17 cellular contexts compared by ENCODE assay signal in genomic region chr20:53937330-53937729, GRCh38.
A peak's percentile ranks its signal among the peaks of the same experiment; 100 is the strongest.
DNase-seq lines count a peak whose midpoint lies in the region; ATAC-seq, FAIRE-seq and TF ChIP-seq lines count a peak whose summit lies in the region.
"Had no signal": no experiment of that assay in that cellular context is flagged by ENCODE, and none has a peak within 500 bp of the region (broad histone marks: within the 10 kb centered on the region; RNA-seq: fewer than 3 reads in every experiment).

No MANE protein-coding gene starts in this region.

- intact Hi-C loops in HepG2 (cut with micrococcal nuclease; ENCODE audit: unreplicated experiment) (no loop called here), right lobe of liver (cut with DNase I) (no loop called here)

- no peak overlapping the region for H2AFZ ChIP-seq in HepG2 (ENCODE audit: low read length)

- TF ChIP-seq POLR2A in HepG2 (IDR thresholded peaks at IDR 0.05; ENCODE audit: insufficient read depth in 1 of 2, low read depth in 2 of 2, low read length in 2 of 2) (no peak), right lobe of liver (IDR thresholded peaks at IDR 0.05) (no peak)

- H3K9ac ChIP-seq in HepG2 (ENCODE audit: insufficient read depth, low read depth, low read length) = no peak overlapping the region
- H3K9ac ChIP-seq in adipocyte (ENCODE audit: low read length) = no peak overlapping the region

- no peak overlapping the region for H3K4me3 ChIP-seq in HepG2 (replicated peaks in 1 of 3; ENCODE audit: insufficient read depth in 1 of 3, low read depth in 2 of 3, low read length in 3 of 3)
- no peak overlapping the region for H3K4me3 ChIP-seq in right lobe of liver
- H3K4me3 ChIP-seq in adipocyte (ENCODE audit: low read length) = no peak overlapping the region

- no peaks in the 10 kb centered on the region for H3K9me3 ChIP-seq in HepG2 (ENCODE audit: low read length)
- H3K9me3 ChIP-seq in right lobe of liver = no peaks in the 10 kb centered on the region
- no peaks in the 10 kb centered on the region for H3K9me3 ChIP-seq in adipocyte (ENCODE audit: control insufficient read depth, low read length)

- no peak overlapping the region for H3K27ac ChIP-seq in HepG2 (ENCODE audit: extremely low read length, insufficient read depth, low read length)
- H3K27ac ChIP-seq in right lobe of liver = no peak overlapping the region

- peaks cover 0 to 5% of the 10 kb centered on the region in 2 experiments; a peak in 2 of 5 replicates for H3K27me3 ChIP-seq in HepG2 (ENCODE audit: control insufficient read depth in 1 of 2, insufficient read depth in 2 of 2, low read length in 2 of 2)
- H3K27me3 ChIP-seq in right lobe of liver = no peaks in the 10 kb centered on the region
- no peaks in the 10 kb centered on the region for H3K27me3 ChIP-seq in adipocyte (replicated peaks; ENCODE audit: control insufficient read depth, insufficient read depth, low read length)

- WGBS in HepG2 (ENCODE audit: low lambda C conversion rate) = 53% methylated on average over 5 of the region's 5 CpGs
- WGBS in right lobe of liver (ENCODE audit: insufficient coverage, low coverage, low lambda C conversion rate, missing lambda C conversion rate) = 85% methylated on average over 4 of the region's 5 CpGs

- in situ Hi-C loops in HepG2 (cut with HindIII; ENCODE audit: extremely low pct_ligation_motif_present, low pct_unique_long_range_greater_than_20kb) = no loop called here

- no peaks in the 10 kb centered on the region for H4K20me1 ChIP-seq in HepG2 (ENCODE audit: insufficient read depth, low read length)

- TF ChIP-seq RAD21 in HepG2 (CRISPR knock-in tag; IDR thresholded peaks at IDR 0.05) = no peak

- CTCF ChIA-PET in HepG2 (lab: Yijun Ruan, JAX; ENCODE audit: low intra/inter-chr PET ratio, low total read pairs) = interaction anchor here (7.4 kb wide), 1 partner anchor 359 kb away, joined by 107 read pairs; no protein-coding TSS in a partner anchor

- TF ChIP-seq EP300 in HepG2 (IDR thresholded peaks at IDR 0.05; ENCODE audit: low read depth in 2 of 2, low read length in 2 of 2) (no peak), HepG2 (CRISPR knock-in tag; IDR thresholded peaks at IDR 0.05; ENCODE audit: borderline replicate concordance) (no peak)

- no peaks in the 10 kb centered on the region for H3K36me3 ChIP-seq in HepG2 (replicated peaks in 1 of 2; ENCODE audit: control insufficient read depth in 1 of 2, insufficient read depth in 2 of 2, low read length in 2 of 2)
- H3K36me3 ChIP-seq in right lobe of liver = no peaks in the 10 kb centered on the region
- H3K36me3 ChIP-seq in adipocyte (ENCODE audit: control insufficient read depth, insufficient read depth, low read length, severe bottlenecking) = no peaks in the 10 kb centered on the region

- H3K79me2 ChIP-seq in HepG2 (ENCODE audit: insufficient read depth, low read length) = no peaks in the 10 kb centered on the region

- no TSS peak for BruUV-seq in HepG2 (replicated peaks; lab: Mats Ljungman, UMichigan)

- POLR2A ChIA-PET in HepG2 (lab: Yijun Ruan, JAX) = interaction anchor here (1.0 to 1.9 kb wide), 4 partner anchors 21 to 355 kb away, joined by 3 to 7 read pairs (median 4); no protein-coding TSS in a partner anchor

- no peak for FAIRE-seq in HepG2 (lab: Jason Lieb, UNC)
- FAIRE-seq: G401.6, HTR-8/SVneo had no signal

- ATAC-seq in HepG2 (no peak), right lobe of liver (no peak), HG03196 (IDR thresholded peaks at IDR 0.05; ENCODE audit: unreplicated experiment) (no peak)

- no peak overlapping the region for H3K4me2 ChIP-seq in HepG2 (ENCODE audit: low read depth, low read length)

- TF ChIP-seq CTCF in HepG2 (CRISPR knock-in tag; IDR thresholded peaks at IDR 0.05) = no peak
- no peak for TF ChIP-seq CTCF in right lobe of liver (IDR thresholded peaks at IDR 0.05)

- H3K4me1 ChIP-seq in HepG2 (ENCODE audit: insufficient read depth, low read length) = peaks cover 63% of the 10 kb centered on the region
- peaks cover 0 to 16% (median 4%) of the 10 kb centered on the region in 4 donors for H3K4me1 ChIP-seq in right lobe of liver
- H3K4me1 ChIP-seq in adipocyte (ENCODE audit: control insufficient read depth, insufficient read depth, low read length) = peaks cover 66% of the 10 kb centered on the region

- DNase-seq in HepG2 (ENCODE audit: low spot score) (no peak), right lobe of liver (no peak), adipocyte (ENCODE audit: low read depth) (peak; percentile 33), fibroblast of gingiva (ENCODE audit: low read depth) (peak; percentile 16), medulla oblongata (ENCODE audit: extremely low spot score) (no peak), nucleus accumbens (lab: John Stamatoyannopoulos, UW) (no peak), SIG-M5 treated with dmso at 0.1 percent for 504 hours (lab: John Stamatoyannopoulos, UW; ENCODE audit: unreplicated experiment) (no peak)
- DNase-seq: Calu3, DMS79, KG1, NCI-H1105, NCI-H1694 treated with DMSO at 0.1 percent for 48 hours, NCI-H345, Right ventricle myocardium superior had no signal

TF ChIP-seq in HepG2, 621 proteins besides CTCF, POLR2A, EP300 and RAD21 (continues in another document):
- TF ChIP-seq PBX2 (CRISPR knock-in tag; IDR thresholded peaks at IDR 0.05) (no peak), ZNF841 (CRISPR knock-in tag; IDR thresholded peaks at IDR 0.05; ENCODE audit: borderline replicate concordance) (no peak), ZFAT (CRISPR knock-in tag; conservative IDR thresholded peaks at IDR 0.05) (no peak), NR0B2 (CRISPR knock-in tag; IDR thresholded peaks at IDR 0.05) (no peak), AKNA (CRISPR knock-in tag; IDR thresholded peaks at IDR 0.05; ENCODE audit: borderline replicate concordance) (no peak), ESRRA (CRISPR knock-in tag; IDR thresholded peaks at IDR 0.05; ENCODE audit: low read depth) (no peak), ERF (CRISPR knock-in tag; IDR thresholded peaks at IDR 0.05) (no peak), MAFK (conservative IDR thresholded peaks at IDR 0.05 in 1 of 2, IDR thresholded peaks at IDR 0.05 in 1 of 2; ENCODE audit: low read length in 2 of 2) (peak; percentile 17 to 22; a peak in 1 of 4 replicates), ZMYM3 (CRISPR knock-in tag; IDR thresholded peaks at IDR 0.05) (peak; percentile 80), ZNF691 (CRISPR knock-in tag; IDR thresholded peaks at IDR 0.05; ENCODE audit: borderline replicate concordance, low read depth) (no peak), ZFP82 (CRISPR knock-in tag; IDR thresholded peaks at IDR 0.05; ENCODE audit: borderline replicate concordance) (no peak), ZSCAN22 (CRISPR knock-in tag; IDR thresholded peaks at IDR 0.05) (no peak), TOE1 (CRISPR knock-in tag; IDR thresholded peaks at IDR 0.05) (no peak)

Comparison
In these comparisons a context has a peak if more than half of its experiments do, and no peak if none do; other contexts are left out.
1. DNase-seq: peak in adipocyte (single experiment) and fibroblast of gingiva (single experiment); none in HepG2 (single experiment), right lobe of liver (0 of 3), medulla oblongata (single experiment), nucleus accumbens (0 of 56) and SIG-M5 treated with dmso at 0.1 percent for 504 hours (single experiment).